ENCODE assay signal across 8 cellular contexts in the genomic region with DNA sequence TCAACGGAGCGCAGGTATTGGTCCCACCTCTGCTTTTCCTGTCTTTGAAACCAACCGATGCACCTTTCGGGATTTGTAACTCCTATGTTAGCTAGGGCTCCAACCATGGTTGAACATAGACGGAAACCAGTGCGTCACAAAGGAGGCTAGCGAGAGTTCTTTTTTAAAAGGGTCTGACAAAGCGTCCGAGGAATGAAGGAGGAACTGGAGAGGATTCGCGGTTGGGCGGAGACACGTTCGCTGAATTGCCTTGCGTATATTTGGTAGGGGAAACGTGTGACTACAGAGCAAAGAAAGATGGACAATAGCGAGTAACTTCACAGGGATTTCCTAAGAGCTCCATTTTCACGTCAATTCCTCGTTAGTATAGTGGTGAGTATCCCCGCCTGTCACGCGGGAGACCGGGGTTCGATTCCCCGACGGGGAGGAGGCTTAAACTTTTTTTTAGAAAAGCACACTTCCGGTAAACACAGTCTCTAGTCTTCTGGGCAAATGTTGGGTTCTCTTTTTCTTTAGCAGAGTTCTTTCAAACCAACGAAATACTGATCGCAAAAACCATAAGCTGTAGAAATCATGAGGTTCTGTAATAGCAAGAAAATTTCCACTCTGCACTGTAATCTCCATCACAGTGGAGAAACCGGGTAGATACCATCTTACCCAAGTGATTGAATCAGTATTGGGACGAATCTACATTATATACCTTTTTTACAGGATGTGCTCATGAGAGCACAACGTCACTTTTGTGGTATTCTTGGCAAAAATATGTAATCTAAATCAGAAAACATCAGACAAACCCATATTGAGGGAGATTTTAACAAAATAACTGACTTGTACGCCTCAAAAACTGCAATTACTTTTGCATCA. TPM values are rescaled to one million over a fixed set of nuclear protein-coding genes. Genes with fewer than 3 reads are reported as not detected.
DNase-seq lines count a peak whose midpoint lies in the region; TF ChIP-seq lines count a peak whose summit lies in the region.

No MANE protein-coding gene starts in this region.

- H4K91ac ChIP-seq in neuronal stem cell (ENCODE audit: low read depth, low read length, poor library complexity), result no peak overlapping the region

- H3K14ac ChIP-seq in neuronal stem cell (ENCODE audit: low read length), result no peak overlapping the region

- 0 out of 2 replicates have a peak, but pooled peaks have one; percentile 20 for TF ChIP-seq POLR2A in Raji (IDR thresholded peaks at IDR 0.05; ENCODE audit: insufficient read depth, low read depth, low read length)

- no peak overlapping the region for H2BK15ac ChIP-seq in neuronal stem cell (ENCODE audit: low read length)

- H3K4me3 ChIP-seq in foreskin fibroblast (ENCODE audit: low read depth in 1 of 2, low read length in 2 of 2), result peak overlapping the region; percentile 58 to 80
- H3K4me3 ChIP-seq in neuronal stem cell (ENCODE audit: low read length in 2 of 2), result peak overlapping the region; percentile 63 to 92

- no peaks in the 10 kb centered on the region for H3K79me1 ChIP-seq in neuronal stem cell (ENCODE audit: low read depth, low read length)

- WGBS in neuronal stem cell (ENCODE audit: extremely low coverage in 2 of 2, insufficient read length in 2 of 2, insufficient replicate concordance in 1 of 2), 2 donors, result no CpG with 5 or more reads among the region's 33 CpGs

- H3K9ac ChIP-seq in neuronal stem cell (ENCODE audit: low read depth, low read length, poor library complexity), result peak overlapping the region; percentile 34

- H3K4me1 ChIP-seq in neuronal stem cell (ENCODE audit: control insufficient read depth in 2 of 2, insufficient read depth in 1 of 2, low read depth in 1 of 2, low read length in 2 of 2), result no peaks in the 10 kb centered on the region

- no peaks in the 10 kb centered on the region for H3K36me3 ChIP-seq in neuronal stem cell (replicated peaks in 1 of 2; ENCODE audit: control insufficient read depth in 2 of 2, insufficient read depth in 2 of 2, low read length in 2 of 2)

- H3K4me2 ChIP-seq in neuronal stem cell (ENCODE audit: insufficient read depth, low read length, poor library complexity, severe bottlenecking), result peak overlapping the region; percentile 43

- no peak overlapping the region for H2BK120ac ChIP-seq in neuronal stem cell (ENCODE audit: low read depth, low read length)

- H3K27ac ChIP-seq in neuronal stem cell (replicated peaks; ENCODE audit: low read length), result peak overlapping the region; percentile 69

- no peak overlapping the region for H2BK12ac ChIP-seq in neuronal stem cell (ENCODE audit: low read length)

- no peak overlapping the region for H2AK5ac ChIP-seq in neuronal stem cell (ENCODE audit: low read depth, low read length)

- H3K27me3 ChIP-seq in neuronal stem cell (ENCODE audit: control insufficient read depth in 3 of 3, insufficient read depth in 3 of 3, low read depth in 1 of 3, low read length in 3 of 3), result no peaks in the 10 kb centered on the region

- no peak overlapping the region for H4K8ac ChIP-seq in neuronal stem cell (ENCODE audit: low read depth, low read length)

- DNase-seq in ELR (ENCODE audit: low read depth), result peak; percentile 95
- DNase-seq in GOT3 (lab: John Stamatoyannopoulos, UW), result peak; percentile 67
- peak; percentile 90 to 92 for DNase-seq in Kasumi-1 (lab: John Stamatoyannopoulos, UW)
- peak; percentile 80 for DNase-seq in activated effector memory CD4-positive, alpha-beta T cell treated with Interleukin-2 at 50 U/mL for 16 hours
- peak; percentile 93 to 95 for DNase-seq in foreskin fibroblast
- peak; percentile 90 for DNase-seq in neuronal stem cell (ENCODE audit: low spot score)
- DNase-seq in superior temporal gyrus (ENCODE audit: extremely low spot score), result peak; percentile 97

- no peak for TF ChIP-seq CTCF in foreskin fibroblast (IDR thresholded peaks at IDR 0.05; ENCODE audit: low read depth, low read length)

- H3K9me3 ChIP-seq in neuronal stem cell (replicated peaks in 1 of 2; ENCODE audit: control insufficient read depth in 2 of 2, insufficient read depth in 1 of 2, low read depth in 1 of 2, low read length in 2 of 2), result no peaks in the 10 kb centered on the region

- H2AFZ ChIP-seq in neuronal stem cell (ENCODE audit: low read length), result peak overlapping the region; percentile 89

- H2BK5ac ChIP-seq in neuronal stem cell (ENCODE audit: low read length), result no peak overlapping the region

- H3K18ac ChIP-seq in neuronal stem cell (ENCODE audit: low read length), result peak overlapping the region; percentile 49

- no peak overlapping the region for H3K23ac ChIP-seq in neuronal stem cell (ENCODE audit: low read depth, low read length, poor library complexity)

- H3K4ac ChIP-seq in neuronal stem cell (ENCODE audit: low read length), result no peak overlapping the region

RNA-seq across cellular contexts. Expression of a gene that starts 6.6 kb away (rescaled TPM):
- polyA plus RNA-seq in neuronal stem cell (2013, experiment 1 of 2), result 11.0 TPM
- 11.0 TPM for polyA plus RNA-seq in neuronal stem cell (2013, experiment 2 of 2)

Comparison
In these comparisons a context has a peak if more than half of its experiments do, and no peak if none do; other contexts are left out.
1. Peak in every context shown above with its lines: DNase-seq, H3K4me3 ChIP-seq and H3K27ac ChIP-seq.